ENCODE assay signal across 17 cellular contexts in genomic region chr10:452512-453504, GRCh38.
DNase-seq lines count a peak whose midpoint lies in the region; ATAC-seq, FAIRE-seq and TF ChIP-seq lines count a peak whose summit lies in the region.
"Had no signal": no experiment of that assay in that cellular context is flagged by ENCODE, and none has a peak within 500 bp of the region (broad histone marks: within the 10 kb centered on the region; RNA-seq: fewer than 3 reads in every experiment).

No MANE protein-coding gene starts in this region.

- no peaks in the 10 kb centered on the region for H3K9me3 Mint-ChIP-seq in GM23338
- no peaks in the 10 kb centered on the region for H3K9me3 Mint-ChIP-seq in MCF 10A (ENCODE audit: unreplicated experiment)
- H3K9me3 Mint-ChIP-seq: T-helper 1 cell treated with Interleukin-12 subunit alpha and Interleukin-12 subunit beta and Interleukin-4 antibody, amounts not matched to agents 30 μg/mL and 1 μg/mL, for 36 hours had no signal

- intact Hi-C loops in MCF 10A (cut with micrococcal nuclease), result no loop called here

- H3K4me1 ChIP-seq in GM23338 (ENCODE audit: insufficient read depth), result no peaks in the 10 kb centered on the region

- H3K4me1 Mint-ChIP-seq in GM23338, result peaks cover 18% of the 10 kb centered on the region
- H3K4me1 Mint-ChIP-seq in MCF 10A (ENCODE audit: insufficient read depth, unreplicated experiment), result peaks cover 25% of the 10 kb centered on the region

- POLR2A ChIA-PET in MCF 10A (lab: Yijun Ruan, JAX), result no interaction called here

- FAIRE-seq in GM12891 (lab: Jason Lieb, UNC), result no peak
- FAIRE-seq: endothelial cell of umbilical vein, H1, RCC 7860 had no signal

- H2AFZ ChIP-seq in GM23338, result no peak overlapping the region

- no peaks in the 10 kb centered on the region for H3F3A ChIP-seq in GM23338 (replicated peaks; ENCODE audit: low read depth)

- TF ChIP-seq CTCF in GM23338 (conservative IDR thresholded peaks at IDR 0.05; ENCODE audit: low read depth in 2 of 2) (no peak; a peak in 1 of 4 replicates), retinal pigment epithelial cell (conservative IDR thresholded peaks at IDR 0.05; ENCODE audit: low read depth, low read length) (peak; percentile 41), MCF 10A (IDR thresholded peaks at IDR 0.05; ENCODE audit: unreplicated experiment) (no peak)

- H3K4me3 ChIP-seq in GM23338 (no peak overlapping the region), retinal pigment epithelial cell (ENCODE audit: low read length) (no peak overlapping the region)
- H3K4me3 ChIP-seq: MG63 had no signal

- ATAC-seq in GM23338, result peak; percentile 57; the same call in 2 of the 3 replicates
- ATAC-seq: right cardiac atrium; stimulated activated naive CD8-positive, alpha-beta T cell treated with anti-CD3 and anti-CD28 coated beads, Interleukin-15, amount 100 ng/mL, for 72 hours had no signal

- H3K79me2 ChIP-seq in GM23338 (replicated peaks; ENCODE audit: insufficient read depth), result no peaks in the 10 kb centered on the region

- H3K4me3 Mint-ChIP-seq in GM23338 (no peak overlapping the region), MCF 10A (ENCODE audit: unreplicated experiment) (no peak overlapping the region)
- H3K4me3 Mint-ChIP-seq: CD14-positive monocyte; stimulated activated naive CD8-positive, alpha-beta T cell treated with anti-CD3 and anti-CD28 coated beads, Interleukin-15, amount 100 ng/mL, for 72 hours; T-helper 1 cell treated with Interleukin-12 subunit alpha and Interleukin-12 subunit beta and Interleukin-4 antibody, amounts not matched to agents 30 μg/mL and 1 μg/mL, for 36 hours had no signal

- H3K9me2 ChIP-seq in GM23338 (ENCODE audit: insufficient read depth), result no peaks in the 10 kb centered on the region

- no peak overlapping the region for H3K27ac ChIP-seq in GM23338 (ENCODE audit: low read depth)

- no peak for TF ChIP-seq POLR2A in GM12891 (IDR thresholded peaks at IDR 0.05; ENCODE audit: low read depth, low read length)

- no peaks in the 10 kb centered on the region for H3K27me3 ChIP-seq in GM23338 (ENCODE audit: insufficient read depth)
- H3K27me3 ChIP-seq: MG63 had no signal

- H3K27me3 Mint-ChIP-seq in GM23338 (ENCODE audit: insufficient read depth, low read depth, poor library complexity), result peaks cover 6% of the 10 kb centered on the region
- no peaks in the 10 kb centered on the region for H3K27me3 Mint-ChIP-seq in MCF 10A (ENCODE audit: insufficient read depth, unreplicated experiment)

- CTCF ChIA-PET in MCF 10A (lab: Yijun Ruan, JAX), result no interaction called here

- no peaks in the 10 kb centered on the region for H4K20me1 ChIP-seq in GM23338 (replicated peaks; ENCODE audit: insufficient read depth)

- DNase-seq in GM23338 (ENCODE audit: low spot score) (no peak), amygdala (lab: John Stamatoyannopoulos, UW) (peak in 31 of 56 donors; percentile 10 to 77 (median 46)), inferior parietal cortex (ENCODE audit: extremely low spot score) (peak; percentile 65), retinal pigment epithelial cell (ENCODE audit: low read depth) (peak; percentile 53), NCI-H524 (lab: John Stamatoyannopoulos, UW) (no peak), GM12891 (ENCODE audit: insufficient read length, low spot score) (no peak), MCF 10A (ENCODE audit: unreplicated experiment) (no peak), NCI-H187 (lab: John Stamatoyannopoulos, UW) (no peak)
- DNase-seq: activated CD4-positive, alpha-beta T cell treated with anti-CD3 and anti-CD28 coated beads, Interleukin-2, amount 50 U/mL, for 1 hour; MG63; right cardiac atrium; stimulated activated naive CD8-positive, alpha-beta T cell treated with anti-CD3 and anti-CD28 coated beads, Interleukin-15, amount 100 ng/mL, for 72 hours had no signal

- H3K36me3 Mint-ChIP-seq in GM23338 (ENCODE audit: low read depth) (no peaks in the 10 kb centered on the region; the same call in 1 of the 3 replicates), MCF 10A (ENCODE audit: insufficient read depth, unreplicated experiment) (no peaks in the 10 kb centered on the region)
- H3K36me3 Mint-ChIP-seq: CD14-positive monocyte had no signal

- H3K4me2 ChIP-seq in GM23338, result no peak overlapping the region

- no peak overlapping the region for H3K27ac Mint-ChIP-seq in GM23338
- no peak overlapping the region for H3K27ac Mint-ChIP-seq in MCF 10A (ENCODE audit: low read depth, unreplicated experiment)
- H3K27ac Mint-ChIP-seq: CD14-positive monocyte; stimulated activated naive CD8-positive, alpha-beta T cell treated with anti-CD3 and anti-CD28 coated beads, Interleukin-15, amount 100 ng/mL, for 72 hours; T-helper 1 cell treated with Interleukin-12 subunit alpha and Interleukin-12 subunit beta and Interleukin-4 antibody, amounts not matched to agents 30 μg/mL and 1 μg/mL, for 36 hours had no signal

- no peaks in the 10 kb centered on the region for H3K36me3 ChIP-seq in GM23338 (ENCODE audit: insufficient read depth)

- no TSS peak for BruUV-seq in MCF 10A (replicated peaks; lab: Mats Ljungman, UMichigan)

TF ChIP-seq in GM23338, 12 proteins besides CTCF, POLR2A, EP300 and RAD21 (continues in another document):
- no peak for TF ChIP-seq EZH2phosphoT487 (IDR thresholded peaks at IDR 0.05; ENCODE audit: unreplicated experiment)

TF ChIP-seq in GM12891, 5 proteins besides CTCF, POLR2A, EP300 and RAD21:
- no peak for TF ChIP-seq SPI1 (IDR thresholded peaks at IDR 0.05; ENCODE audit: low read depth, low read length)
- TF ChIP-seq TAF1 (IDR thresholded peaks at IDR 0.05; ENCODE audit: low read depth, low read length), result no peak
TF ChIP-seq in GM12891: peak in this region for 0.

Comparison
In these comparisons a context has a peak if more than half of its experiments do, and no peak if none do; other contexts are left out.
1. DNase-seq: peak in amygdala (31 of 56), inferior parietal cortex (single experiment) and retinal pigment epithelial cell (single experiment); none in GM23338 (single experiment), NCI-H524 (0 of 2), GM12891 (single experiment), MCF 10A (single experiment) and NCI-H187 (0 of 2).